ENCODE assay signal across 10 cellular contexts in the genomic region with DNA sequence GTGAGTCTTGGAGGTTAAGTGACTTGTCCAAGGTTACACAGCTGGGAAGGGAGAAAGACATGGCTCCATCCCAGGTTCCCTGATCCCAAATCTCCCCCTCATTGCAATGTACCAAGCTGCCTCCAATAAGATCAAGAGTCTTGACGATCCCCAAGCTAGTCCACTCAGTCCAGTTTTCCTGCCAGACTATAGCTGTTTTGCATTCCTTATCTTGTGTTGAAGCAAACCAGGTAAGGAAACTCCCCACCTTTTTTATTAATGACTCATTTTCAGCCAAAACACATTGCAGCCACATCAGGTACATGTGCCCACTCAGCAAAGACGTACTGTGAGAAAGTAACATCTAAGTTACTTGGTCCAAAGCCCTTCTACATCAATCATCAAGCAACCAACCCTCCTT. TPM values are rescaled to one million over a fixed set of nuclear protein-coding genes. Genes with fewer than 3 reads are reported as not detected.
DNase-seq lines count a peak whose midpoint lies in the region; ATAC-seq and TF ChIP-seq lines count a peak whose summit lies in the region.
"Had no signal": no experiment of that assay in that cellular context is flagged by ENCODE, and none has a peak within 500 bp of the region (broad histone marks: within the 10 kb centered on the region; RNA-seq: fewer than 3 reads in every experiment).

No MANE protein-coding gene starts in this region.

- H3K4me3 ChIP-seq in fibroblast of pulmonary artery (replicated peaks; ENCODE audit: low read depth, low read length) = no peak overlapping the region

- DNase-seq in stimulated activated CD4-positive, alpha-beta T cell treated with anti-CD3 and anti-CD28 coated beads, Interleukin-4, amount 100 ng/mL, for 24 hours = peak; percentile 20
- no peak for DNase-seq in stimulated activated CD4-positive, alpha-beta T cell treated with anti-CD3 and anti-CD28 coated beads, Interleukin-1b, Interleukin-23, amount 100 ng/mL, for 48 hours
- DNase-seq in SW480 (ENCODE audit: low spot score) (peak; percentile 43), fibroblast of pulmonary artery (ENCODE audit: low read depth) (peak; percentile 91), G401 (ENCODE audit: low spot score) (no peak), NCI-H2107 treated with DMSO at 0.1 percent for 48 hours (lab: John Stamatoyannopoulos, UW; ENCODE audit: unreplicated experiment) (no peak), mesothelial cell of epicardium (ENCODE audit: low spot score in 2 of 2, unreplicated experiment in 2 of 2) (no peak)
- DNase-seq: small intestine, T1000 had no signal

- in situ Hi-C loops in G401 (cut with HindIII; ENCODE audit: low sequenced_read_pairs) = no loop called here

- H3K4me3 Mint-ChIP-seq in mesothelial cell of epicardium = no peak overlapping the region

- H3K36me3 Mint-ChIP-seq in mesothelial cell of epicardium = no peaks in the 10 kb centered on the region

- H3K4me1 Mint-ChIP-seq in mesothelial cell of epicardium = peaks cover 37% of the 10 kb centered on the region

- no peak for ATAC-seq in GM18519 (IDR thresholded peaks at IDR 0.05; ENCODE audit: low FRiP score, unreplicated experiment)

- TF ChIP-seq CTCF in fibroblast of pulmonary artery (IDR thresholded peaks at IDR 0.05; ENCODE audit: low read length, missing control alignments) (no peak), mesothelial cell of epicardium (IDR thresholded peaks at IDR 0.05; ENCODE audit: unreplicated experiment) (no peak)

- no peaks in the 10 kb centered on the region for H3K27me3 Mint-ChIP-seq in mesothelial cell of epicardium (ENCODE audit: low read depth)

- no peaks in the 10 kb centered on the region for H3K9me3 Mint-ChIP-seq in mesothelial cell of epicardium

- H3K27ac Mint-ChIP-seq in mesothelial cell of epicardium = no peak overlapping the region

RNA-seq across cellular contexts. Expression of gene LIPC, which starts 41.9 kb away (rescaled TPM):
- total RNA-seq in G401 (2014; rRNA removed; shearing (Covaris generic)) = not detected in 2 replicates
- total RNA-seq in mesothelial cell of epicardium = not detected in 3 replicates

Comparison
In these comparisons a context has a peak if more than half of its experiments do, and no peak if none do; other contexts are left out.
1. DNase-seq: peak in stimulated activated CD4-positive, alpha-beta T cell treated with anti-CD3 and anti-CD28 coated beads, Interleukin-4, amount 100 ng/mL, for 24 hours (single experiment), SW480 (single experiment) and fibroblast of pulmonary artery (single experiment); none in stimulated activated CD4-positive, alpha-beta T cell treated with anti-CD3 and anti-CD28 coated beads, Interleukin-1b, Interleukin-23, amount 100 ng/mL, for 48 hours (single experiment), G401 (single experiment), NCI-H2107 treated with DMSO at 0.1 percent for 48 hours (single experiment) and mesothelial cell of epicardium (0 of 2).